ENCODE assay signal across 11 cellular contexts in the genomic region with DNA sequence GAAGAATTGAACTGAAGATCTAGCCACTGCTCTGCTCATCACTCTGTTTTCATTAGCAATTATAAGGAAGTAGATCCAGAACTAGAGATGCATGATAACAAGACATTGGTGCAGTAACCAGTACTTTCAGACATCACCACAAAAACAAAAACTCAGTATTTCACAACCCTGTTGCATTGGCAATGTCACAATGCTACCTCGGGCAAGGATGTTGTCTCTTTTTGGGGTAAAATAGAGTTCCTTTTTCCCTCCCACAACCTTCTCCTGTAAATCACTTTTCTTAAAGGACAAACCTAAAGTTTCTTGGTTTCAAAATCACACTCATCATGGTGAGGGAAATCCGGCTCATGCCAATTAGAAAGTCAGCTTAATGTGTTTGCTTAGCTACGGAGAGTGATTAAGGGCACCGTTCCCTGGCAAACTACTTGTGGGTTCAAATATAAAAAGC.
DNase-seq lines count a peak whose midpoint lies in the region; ATAC-seq lines count a peak whose summit lies in the region.
"Had no signal": no experiment of that assay in that cellular context is flagged by ENCODE, and none has a peak within 500 bp of the region (broad histone marks: within the 10 kb centered on the region; RNA-seq: fewer than 3 reads in every experiment).

No MANE protein-coding gene starts in this region.

- peak; percentile 69 for ATAC-seq in GM18502 (IDR thresholded peaks at IDR 0.05; ENCODE audit: poor library complexity, unreplicated experiment)
- ATAC-seq in GM21423 (IDR thresholded peaks at IDR 0.05; ENCODE audit: unreplicated experiment), result peak; percentile 63
- ATAC-seq in HG03175 (IDR thresholded peaks at IDR 0.05; ENCODE audit: unreplicated experiment), result peak; percentile 67
- ATAC-seq in activated CD4-positive, alpha-beta T cell treated with anti-CD3 and anti-CD28 coated beads for 36 hours, result no peak

- DNase-seq in SKM-1 treated with dmso at 0.1 percent for 144 hours (lab: John Stamatoyannopoulos, UW; ENCODE audit: unreplicated experiment) (peak; percentile 89), LoVo (ENCODE audit: low spot score) (no peak), SK-N-DZ (ENCODE audit: low spot score) (no peak)
- DNase-seq in stimulated activated CD4-positive, alpha-beta T cell treated with anti-CD3 and anti-CD28 coated beads, Interleukin-1b, Interleukin-23, amount 100 ng/mL, for 48 hours, result no peak
- DNase-seq in activated CD4-positive, alpha-beta T cell treated with anti-CD3 and anti-CD28 coated beads for 36 hours, result no peak
- DNase-seq: activated CD4-positive, alpha-beta T cell treated with anti-CD3 and anti-CD28 coated beads, Interleukin-2, amount 50 U/mL, for 1 hour; H9; stimulated activated CD4-positive, alpha-beta T cell treated with anti-CD3 and anti-CD28 coated beads, Interleukin-4, amount 100 ng/mL, for 1 hour had no signal

- H3K27ac Mint-ChIP-seq in activated CD4-positive, alpha-beta T cell treated with anti-CD3 and anti-CD28 coated beads for 36 hours, result no peak overlapping the region
- H3K27ac Mint-ChIP-seq: H9 had no signal

- CTCF ChIA-PET in activated CD4-positive, alpha-beta T cell treated with anti-CD3 and anti-CD28 coated beads for 36 hours (lab: Charles Lee), result no interaction called here

- H3K36me3 Mint-ChIP-seq in activated CD4-positive, alpha-beta T cell treated with anti-CD3 and anti-CD28 coated beads for 36 hours (ENCODE audit: low read depth), result no peaks in the 10 kb centered on the region

- intact Hi-C loops in activated CD4-positive, alpha-beta T cell treated with anti-CD3 and anti-CD28 coated beads for 36 hours (cut with DNase I, micrococcal nuclease), result no loop called here

- no peaks in the 10 kb centered on the region for H3K9me3 Mint-ChIP-seq in activated CD4-positive, alpha-beta T cell treated with anti-CD3 and anti-CD28 coated beads for 36 hours (ENCODE audit: low read depth)
- H3K9me3 Mint-ChIP-seq: H9 had no signal

- H3K4me3 Mint-ChIP-seq in activated CD4-positive, alpha-beta T cell treated with anti-CD3 and anti-CD28 coated beads for 36 hours, result no peak overlapping the region
- H3K4me3 Mint-ChIP-seq: H9 had no signal

- H3K4me1 Mint-ChIP-seq in activated CD4-positive, alpha-beta T cell treated with anti-CD3 and anti-CD28 coated beads for 36 hours, result no peaks in the 10 kb centered on the region
- H3K4me1 Mint-ChIP-seq: H9 had no signal

- H3K27me3 Mint-ChIP-seq in activated CD4-positive, alpha-beta T cell treated with anti-CD3 and anti-CD28 coated beads for 36 hours, result no peaks in the 10 kb centered on the region

- POLR2A ChIA-PET in activated CD4-positive, alpha-beta T cell treated with anti-CD3 and anti-CD28 coated beads for 36 hours (lab: Charles Lee), result no interaction called here
